ENCODE assay signal across 1 cellular context in genomic region chr10:60576130-60577069, GRCh38.
TF ChIP-seq lines count a peak whose summit lies in the region.

No MANE protein-coding gene starts in this region.

TF ChIP-seq in SK-N-SH, 30 proteins besides CTCF, POLR2A, EP300 and RAD21 (continued from another document):
- TF ChIP-seq USF1 (IDR thresholded peaks at IDR 0.05; ENCODE audit: borderline replicate concordance, low read depth) (no peak), MXI1 (IDR thresholded peaks at IDR 0.05; ENCODE audit: low read depth, low read length) (no peak)
